Comparison of ENCODE assay signal across 8 cellular contexts in genomic region chr16:8621572-8622314, GRCh38.
DNase-seq lines count a peak whose midpoint lies in the region; ATAC-seq and TF ChIP-seq lines count a peak whose summit lies in the region.

Gene METTL22, plus strand, starts transcription at chr16:8621698. Its CDS starts 3,968 bp downstream, at chr16:8625666.

- H3K4me3 ChIP-seq in AG09309 (ENCODE audit: control insufficient read depth, low read depth, low read length) = peak within 1 kb of the TSS; percentile 99

- ATAC-seq in GM19023 (IDR thresholded peaks at IDR 0.05; ENCODE audit: unreplicated experiment) (peak; percentile 96), HG03175 (IDR thresholded peaks at IDR 0.05; ENCODE audit: unreplicated experiment) (peak; percentile 93)
- peak; percentile 91 to 95 for ATAC-seq in activated CD4-positive, CD25-positive, alpha-beta regulatory T cell treated with anti-CD3 and anti-CD28 coated beads, Interleukin-2, amount 50 U/mL, for 24 hours

- DNase-seq in AG09309 (ENCODE audit: low read depth) (peak; percentile 24), NCI-H446 (lab: John Stamatoyannopoulos, UW) (peak; percentile 80 to 92), iris pigment epithelial cell (ENCODE audit: low read depth) (peak; percentile 80)
- peak; percentile 88 for DNase-seq in central memory CD4-positive, alpha-beta T cell
- DNase-seq in stimulated activated CD4-positive, alpha-beta T cell treated with anti-CD3 and anti-CD28 coated beads, Interleukin-12 subunit alpha, Interleukin-12 subunit beta, amount 100 ng/mL, for 24 hours (ENCODE audit: low read depth in 2 of 2) = peak; percentile 77 to 92

- TF ChIP-seq CTCF in AG09309 (IDR thresholded peaks at IDR 0.05; ENCODE audit: control insufficient read depth, insufficient read depth, low read depth, low read length, missing control alignments) = no peak

Comparison
In these comparisons a context has a peak if more than half of its experiments do, and no peak if none do; other contexts are left out.
1. Peak in every context shown above with its lines: DNase-seq, ATAC-seq and H3K4me3 ChIP-seq.
2. DNase-seq: peak in every context shown above with its lines; median percentile 88 in central memory CD4-positive, alpha-beta T cell; 86 in NCI-H446; 84 in stimulated activated CD4-positive, alpha-beta T cell treated with anti-CD3 and anti-CD28 coated beads, Interleukin-12 subunit alpha, Interleukin-12 subunit beta, amount 100 ng/mL, for 24 hours; 80 in iris pigment epithelial cell; 24 in AG09309.